Comparison of ENCODE assay signal across 1 cellular context in genomic region chr7:128891942-128892269, GRCh38.
TF ChIP-seq lines count a peak whose summit lies in the region.

No MANE protein-coding gene starts in this region.

TF ChIP-seq in H1, 55 proteins besides CTCF, POLR2A, EP300 and RAD21:
- no peak for TF ChIP-seq SP2 (IDR thresholded peaks at IDR 0.05; ENCODE audit: low read length)
- TF ChIP-seq SIN3A (conservative IDR thresholded peaks at IDR 0.05 in 1 of 2, IDR thresholded peaks at IDR 0.05 in 1 of 2; ENCODE audit: low read depth in 1 of 2, low read length in 2 of 2) = no peak
- no peak for TF ChIP-seq GTF2F1 (IDR thresholded peaks at IDR 0.05; ENCODE audit: borderline replicate concordance, low read depth, low read length)
- no peak for TF ChIP-seq E2F6 (IDR thresholded peaks at IDR 0.05)
- TF ChIP-seq CBX5 (IDR thresholded peaks at IDR 0.05; ENCODE audit: low read depth, low read length) = no peak
- TF ChIP-seq SIX5 (IDR thresholded peaks at IDR 0.05; ENCODE audit: low read depth, low read length) = no peak
- TF ChIP-seq SAP30 (IDR thresholded peaks at IDR 0.05; ENCODE audit: insufficient read depth, insufficient replicate concordance, low read length) = no peak
- TF ChIP-seq RBBP5 (IDR thresholded peaks at IDR 0.05; ENCODE audit: borderline replicate concordance, low read depth, low read length) = no peak
- TF ChIP-seq BACH1 (IDR thresholded peaks at IDR 0.05; ENCODE audit: low read length) = no peak
- TF ChIP-seq SP4 (IDR thresholded peaks at IDR 0.05; ENCODE audit: low read length) = no peak
- no peak for TF ChIP-seq SRF (IDR thresholded peaks at IDR 0.05; ENCODE audit: low read depth, low read length)
- TF ChIP-seq RFX5 (IDR thresholded peaks at IDR 0.05; ENCODE audit: borderline replicate concordance, low read depth, low read length) = no peak
- no peak for TF ChIP-seq TBP (IDR thresholded peaks at IDR 0.05; ENCODE audit: low read depth, low read length)
- TF ChIP-seq HDAC2 (IDR thresholded peaks at IDR 0.05; ENCODE audit: borderline replicate concordance in 1 of 2, low read depth in 2 of 2, low read length in 2 of 2) = no peak
- TF ChIP-seq CREB1 (IDR thresholded peaks at IDR 0.05) = no peak
- TF ChIP-seq POLR2AphosphoS5 (IDR thresholded peaks at IDR 0.05; ENCODE audit: low read depth, low read length) = no peak
